In genomic region chr7:31418928-31419327, GRCh38 we compare ENCODE assay signal across 20 cellular contexts.
DNase-seq lines count a peak whose midpoint lies in the region; ATAC-seq, FAIRE-seq and TF ChIP-seq lines count a peak whose summit lies in the region.
"Had no signal": no experiment of that assay in that cellular context is flagged by ENCODE, and none has a peak within 500 bp of the region (broad histone marks: within the 10 kb centered on the region; RNA-seq: fewer than 3 reads in every experiment).

No MANE protein-coding gene starts in this region.

- H3K9me3 ChIP-seq in A549, result no peaks in the 10 kb centered on the region
- no peaks in the 10 kb centered on the region for H3K9me3 ChIP-seq in small intestine (ENCODE audit: control insufficient read depth, low read depth)
- H3K9me3 ChIP-seq: HAP-1 had no signal

- DNase-seq in A549 (ENCODE audit: low read depth in 1 of 2, low spot score in 1 of 2) (no peak), HT1080 (ENCODE audit: low read depth) (peak; percentile 38), epithelial cell of esophagus (ENCODE audit: low read depth) (peak; percentile 31), retinal pigment epithelial cell (ENCODE audit: low read depth) (peak; percentile 75), NCI-H69 (lab: John Stamatoyannopoulos, UW) (no peak), small intestine (no peak)
- DNase-seq: AML-193; CD4-positive, alpha-beta T cell; DMS153; DMS79; GM23248; KBM-7 had no signal

- peak; percentile 61 for FAIRE-seq in A549 (lab: Jason Lieb, UNC)
- FAIRE-seq in small intestine (lab: Jason Lieb, UNC), result no peak
- FAIRE-seq: A204.1, GM12878, HepG2 had no signal

- no peak for TF ChIP-seq RAD21 in A549 (conservative IDR thresholded peaks at IDR 0.05 in 1 of 2, IDR thresholded peaks at IDR 0.05 in 1 of 2)

- TF ChIP-seq CTCF in A549 (IDR thresholded peaks at IDR 0.05), result no peak
- no peak for TF ChIP-seq CTCF in epithelial cell of esophagus (IDR thresholded peaks at IDR 0.05; ENCODE audit: insufficient read depth, low read depth, low read length, missing control alignments)
- TF ChIP-seq CTCF in retinal pigment epithelial cell (conservative IDR thresholded peaks at IDR 0.05; ENCODE audit: low read depth, low read length), result no peak

- no peak for TF ChIP-seq EP300 in A549 (IDR thresholded peaks at IDR 0.05)

- 72% methylated on average over 2 of the region's 2 CpGs for WGBS in A549 (ENCODE audit: missing lambda C conversion rate)
- WGBS in small intestine, 3 donors, result 79 to 86% (median 84%) methylated on average over 2 of the region's 2 CpGs

- ATAC-seq in A549, result no peak
- no peak for ATAC-seq in HG03469 (IDR thresholded peaks at IDR 0.05; ENCODE audit: unreplicated experiment)
- ATAC-seq in HG02840 (IDR thresholded peaks at IDR 0.05; ENCODE audit: low FRiP score, unreplicated experiment), result no peak
- ATAC-seq: GM12878, HepG2 had no signal

- H3K4me1 ChIP-seq in A549 (no peaks in the 10 kb centered on the region), small intestine (ENCODE audit: control insufficient read depth in 2 of 2, insufficient read depth in 1 of 2, low read depth in 1 of 2, low read length in 1 of 2) (no peaks in the 10 kb centered on the region)
- H3K4me1 ChIP-seq: HAP-1 had no signal

- H3K36me3 ChIP-seq in small intestine (ENCODE audit: control insufficient read depth in 2 of 2, insufficient read depth in 2 of 2, low read length in 2 of 2), result no peaks in the 10 kb centered on the region
- H3K36me3 ChIP-seq: HAP-1 had no signal

- H3K27ac ChIP-seq in A549, result no peak overlapping the region
- no peak overlapping the region for H3K27ac ChIP-seq in small intestine (ENCODE audit: low read depth in 1 of 2, low read length in 1 of 2)
- H3K27ac ChIP-seq: C4-2B, GM23248, HL-60 had no signal

- H3K4me3 ChIP-seq in A549 (no peak overlapping the region), epithelial cell of esophagus (ENCODE audit: low read length) (no peak overlapping the region), retinal pigment epithelial cell (ENCODE audit: low read length) (no peak overlapping the region), small intestine (ENCODE audit: low read depth in 1 of 2, low read length in 2 of 2) (no peak overlapping the region)
- H3K4me3 ChIP-seq: GM12878, GM23248, HAP-1 had no signal

- no peak overlapping the region for H3K4me2 ChIP-seq in A549

- H3K27me3 ChIP-seq in small intestine (ENCODE audit: control insufficient read depth in 2 of 2, insufficient read depth in 2 of 2, low read length in 2 of 2), result no peaks in the 10 kb centered on the region

- CTCF ChIA-PET in A549 (lab: Yijun Ruan, JAX), result interaction anchor here (1.4 to 5.6 kb wide), 7 partner anchors 9 to 214 kb away, joined by 3 to 36 read pairs (median 6); no protein-coding TSS in a partner anchor

- POLR2A ChIA-PET in A549 (lab: Yijun Ruan, JAX), result no interaction called here

- TF ChIP-seq POLR2A in A549 (IDR thresholded peaks at IDR 0.05; ENCODE audit: low read length), result no peak

TF ChIP-seq in A549, 52 proteins besides CTCF, POLR2A, EP300 and RAD21:
- no peak for TF ChIP-seq JUN (IDR thresholded peaks at IDR 0.05)
- TF ChIP-seq CHD2 (IDR thresholded peaks at IDR 0.05; ENCODE audit: low read length, partially characterized antibody), result no peak
- TF ChIP-seq PBX3 (IDR thresholded peaks at IDR 0.05), result no peak
- no peak for TF ChIP-seq ZNF302 (CRISPR knock-in tag; IDR thresholded peaks at IDR 0.05)
- no peak for TF ChIP-seq HOXB13 (CRISPR knock-in tag; IDR thresholded peaks at IDR 0.05; ENCODE audit: low read depth)
- no peak for TF ChIP-seq RFX5 (IDR thresholded peaks at IDR 0.05)
- no peak for TF ChIP-seq FOSB (CRISPR knock-in tag; IDR thresholded peaks at IDR 0.05)
- no peak for TF ChIP-seq GATA3 (IDR thresholded peaks at IDR 0.05; ENCODE audit: borderline replicate concordance)

Comparison
In these comparisons a context has a peak if more than half of its experiments do, and no peak if none do; other contexts are left out.
1. DNase-seq: peak in HT1080 (single experiment), epithelial cell of esophagus (single experiment) and retinal pigment epithelial cell (single experiment); none in A549 (0 of 2), NCI-H69 (single experiment) and small intestine (single experiment).